Comparison of ENCODE assay signal across 16 cellular contexts in genomic region chr11:108984548-108984947, GRCh38.
A peak's percentile ranks its signal among the peaks of the same experiment; 100 is the strongest.
DNase-seq lines count a peak whose midpoint lies in the region; ATAC-seq and TF ChIP-seq lines count a peak whose summit lies in the region.
"Had no signal": no experiment of that assay in that cellular context is flagged by ENCODE, and none has a peak within 500 bp of the region (broad histone marks: within the 10 kb centered on the region; RNA-seq: fewer than 3 reads in every experiment).

No MANE protein-coding gene starts in this region.

- H4K8ac ChIP-seq in trophoblast cell (ENCODE audit: low read depth, low read length) = no peak overlapping the region

- TF ChIP-seq POLR2A in esophagus muscularis mucosa (IDR thresholded peaks at IDR 0.05; ENCODE audit: low read depth) = no peak

- peaks cover 3% of the 10 kb centered on the region; the same call in 1 of the 3 replicates for H3K9me3 Mint-ChIP-seq in GM23338

- TF ChIP-seq CTCF in GM23338 (conservative IDR thresholded peaks at IDR 0.05; ENCODE audit: low read depth in 2 of 2) (no peak), esophagus muscularis mucosa (IDR thresholded peaks at IDR 0.05) (no peak)

- peaks cover 2% of the 10 kb centered on the region for H3K27me3 Mint-ChIP-seq in GM23338 (ENCODE audit: insufficient read depth, low read depth, poor library complexity)
- H3K27me3 Mint-ChIP-seq: CD4-positive, CD25-positive, alpha-beta regulatory T cell had no signal

- H2AK5ac ChIP-seq in trophoblast cell (ENCODE audit: low read length) = no peak overlapping the region

- no peak overlapping the region for H3K4me3 ChIP-seq in GM23338
- no peak overlapping the region for H3K4me3 ChIP-seq in esophagus muscularis mucosa
- H3K4me3 ChIP-seq in trophoblast cell (ENCODE audit: low read depth, low read length) = no peak overlapping the region
- H3K4me3 ChIP-seq in SJCRH30 = no peak overlapping the region
- H3K4me3 ChIP-seq: K562 had no signal

- no peaks in the 10 kb centered on the region for H3K36me3 Mint-ChIP-seq in GM23338 (ENCODE audit: low read depth)
- H3K36me3 Mint-ChIP-seq: CD4-positive, CD25-positive, alpha-beta regulatory T cell had no signal

- H3K27me3 ChIP-seq in GM23338 (ENCODE audit: insufficient read depth) (no peaks in the 10 kb centered on the region), esophagus muscularis mucosa (no peaks in the 10 kb centered on the region), trophoblast cell (ENCODE audit: insufficient read depth, low read length) (no peaks in the 10 kb centered on the region), SJCRH30 (no peaks in the 10 kb centered on the region)

- no peaks in the 10 kb centered on the region for H3K79me2 ChIP-seq in GM23338 (replicated peaks; ENCODE audit: insufficient read depth)
- no peaks in the 10 kb centered on the region for H3K79me2 ChIP-seq in trophoblast cell (ENCODE audit: control insufficient read depth, insufficient read depth, low read length, poor library complexity)

- H2AFZ ChIP-seq in GM23338 = peak overlapping the region; percentile 64; the same call in 1 of the 2 replicates
- H2AFZ ChIP-seq in trophoblast cell (ENCODE audit: insufficient read depth, low read length, poor library complexity) = no peak overlapping the region

- no peaks in the 10 kb centered on the region for H4K20me1 ChIP-seq in GM23338 (replicated peaks; ENCODE audit: insufficient read depth)

- peaks cover 4% of the 10 kb centered on the region; the same call in 1 of the 2 replicates for H3K9me2 ChIP-seq in GM23338 (ENCODE audit: insufficient read depth)

- no peak overlapping the region for H3K9ac ChIP-seq in trophoblast cell (ENCODE audit: low read length)

- H3K79me1 ChIP-seq in trophoblast cell (ENCODE audit: low read length) = peaks cover 2% of the 10 kb centered on the region

- H3K9me3 ChIP-seq in esophagus muscularis mucosa (no peaks in the 10 kb centered on the region), trophoblast cell (ENCODE audit: insufficient read depth, low read depth, low read length) (no peaks in the 10 kb centered on the region), SJCRH30 (replicated peaks) (no peaks in the 10 kb centered on the region)
- H3K9me3 ChIP-seq: Caco-2 had no signal

- H3K27ac Mint-ChIP-seq in GM23338 = no peak overlapping the region
- H3K27ac Mint-ChIP-seq: B cell had no signal

- H3K27ac ChIP-seq in GM23338 (ENCODE audit: low read depth) (no peak overlapping the region), esophagus muscularis mucosa (replicated peaks in 1 of 4) (peak overlapping the region in 3 of 4 donors; percentile 5 to 52 (median 50)), trophoblast cell (ENCODE audit: low read depth, low read length) (no peak overlapping the region), SJCRH30 (no peak overlapping the region)

- H3K18ac ChIP-seq in trophoblast cell (ENCODE audit: low read length) = no peak overlapping the region

- H3K4me3 Mint-ChIP-seq in GM23338 = no peak overlapping the region
- H3K4me3 Mint-ChIP-seq: B cell; CD4-positive, CD25-positive, alpha-beta regulatory T cell had no signal

- no peak overlapping the region for H4K12ac ChIP-seq in trophoblast cell (ENCODE audit: low read depth, low read length)

- intact Hi-C loops in esophagus muscularis mucosa (cut with DNase I) = no loop called here

- H3K36me3 ChIP-seq in GM23338 (ENCODE audit: insufficient read depth) (no peaks in the 10 kb centered on the region), esophagus muscularis mucosa (no peaks in the 10 kb centered on the region), trophoblast cell (ENCODE audit: control insufficient read depth in 1 of 2, insufficient read depth in 2 of 2, low read length in 2 of 2) (no peaks in the 10 kb centered on the region), SJCRH30 (no peaks in the 10 kb centered on the region)

- no peak overlapping the region for H3K14ac ChIP-seq in trophoblast cell (ENCODE audit: low read length)

- no peak overlapping the region for H2BK5ac ChIP-seq in trophoblast cell (ENCODE audit: low read depth, low read length, poor library complexity)

- H3K23ac ChIP-seq in trophoblast cell (ENCODE audit: low read length) = no peak overlapping the region

- no peaks in the 10 kb centered on the region for H3F3A ChIP-seq in GM23338 (replicated peaks; ENCODE audit: low read depth)

- no peak for DNase-seq in GM23338 (ENCODE audit: low spot score)
- DNase-seq in NCI-H146 treated with DMSO at 0.1 percent for 48 hours (lab: John Stamatoyannopoulos, UW; ENCODE audit: unreplicated experiment) = peak; percentile 19
- no peak for DNase-seq in esophagus muscularis mucosa (ENCODE audit: extremely low spot score)
- no peak for DNase-seq in trophoblast cell
- no peak for DNase-seq in GF-D8 (lab: John Stamatoyannopoulos, UW)
- DNase-seq in SJCRH30 = no peak
- DNase-seq: Caco-2; CD4-positive, CD25-positive, alpha-beta regulatory T cell; EL; NCI-H2081; NCI-H82 had no signal

- H4K91ac ChIP-seq in trophoblast cell (ENCODE audit: low read depth, low read length) = no peak overlapping the region

- H3K4me1 ChIP-seq in GM23338 (ENCODE audit: insufficient read depth) (peaks cover 7% of the 10 kb centered on the region; the same call in 1 of the 2 replicates), esophagus muscularis mucosa (peaks cover 13 to 24% (median 22%) of the 10 kb centered on the region in 4 donors), trophoblast cell (ENCODE audit: control insufficient read depth in 1 of 2, insufficient read depth in 2 of 2, low read length in 2 of 2) (peaks cover 5 to 6% of the 10 kb centered on the region in 2 experiments), SJCRH30 (no peaks in the 10 kb centered on the region)
- H3K4me1 ChIP-seq: Caco-2 had no signal

- H2BK12ac ChIP-seq in trophoblast cell (ENCODE audit: low read length) = no peak overlapping the region

- no peak overlapping the region for H3K4ac ChIP-seq in trophoblast cell (ENCODE audit: low read depth, low read length)

- peak overlapping the region; percentile 33 for H2BK120ac ChIP-seq in trophoblast cell (ENCODE audit: insufficient read depth, low read length, poor library complexity)

- ATAC-seq in GM23338 (no peak), HG02970 (IDR thresholded peaks at IDR 0.05; ENCODE audit: low FRiP score, unreplicated experiment) (no peak)
- ATAC-seq: HCT116, K562, Panc1 had no signal

- H3K4me2 ChIP-seq in GM23338 (no peak overlapping the region), trophoblast cell (ENCODE audit: low read length) (no peak overlapping the region)

- no peak for TF ChIP-seq EP300 in esophagus muscularis mucosa (IDR thresholded peaks at IDR 0.05)

- H3K4me1 Mint-ChIP-seq in GM23338 = peaks cover 10% of the 10 kb centered on the region; the same call in 2 of the 3 replicates
- H3K4me1 Mint-ChIP-seq: B cell; CD4-positive, CD25-positive, alpha-beta regulatory T cell had no signal

TF ChIP-seq in GM23338, 12 proteins besides CTCF, POLR2A, EP300 and RAD21 (continues in another document):
- no peak for TF ChIP-seq ZNF462 (CRISPR knock-in tag; IDR thresholded peaks at IDR 0.05)

Comparison
In these comparisons a context has a peak if more than half of its experiments do, and no peak if none do; other contexts are left out.
1. H3K27ac ChIP-seq: peak in esophagus muscularis mucosa (3 of 4); none in GM23338 (single experiment), trophoblast cell (single experiment) and SJCRH30 (single experiment).